ENCODE assay signal across 1 cellular context in the genomic region with DNA sequence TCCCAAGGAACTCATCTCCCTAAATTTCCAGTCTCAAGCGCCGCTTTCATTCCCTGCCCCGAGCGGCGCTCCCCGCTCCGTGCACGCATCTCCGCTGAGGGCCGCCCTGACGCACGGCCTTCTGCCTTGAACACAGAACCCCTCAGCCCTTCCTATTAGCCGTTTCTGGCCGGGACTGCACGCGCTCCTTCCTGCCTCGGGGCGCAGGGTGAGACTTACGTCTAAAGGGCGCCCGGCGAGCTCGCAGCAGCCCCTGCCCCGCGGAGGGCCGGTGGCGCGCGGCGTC.
TF ChIP-seq lines count a peak whose summit lies in the region.

No MANE protein-coding gene starts in this region.

TF ChIP-seq in IMR-90, 13 proteins besides CTCF, POLR2A, EP300 and RAD21:
- TF ChIP-seq MAZ (IDR thresholded peaks at IDR 0.05; ENCODE audit: borderline replicate concordance, low read depth, low read length) (no peak), CHD1 (IDR thresholded peaks at IDR 0.05; ENCODE audit: low read depth, low read length) (no peak), NFE2L2 (IDR thresholded peaks at IDR 0.05; ENCODE audit: low read depth, low read length) (no peak), FOS (IDR thresholded peaks at IDR 0.05; ENCODE audit: low read depth, low read length) (no peak), MXI1 (IDR thresholded peaks at IDR 0.05; ENCODE audit: borderline replicate concordance, low read depth, low read length) (peak; percentile 2; the same call in 1 of the 2 replicates), SMC3 (IDR thresholded peaks at IDR 0.05; ENCODE audit: low read depth, low read length) (no peak)
- TF ChIP-seq, protein P1, sequence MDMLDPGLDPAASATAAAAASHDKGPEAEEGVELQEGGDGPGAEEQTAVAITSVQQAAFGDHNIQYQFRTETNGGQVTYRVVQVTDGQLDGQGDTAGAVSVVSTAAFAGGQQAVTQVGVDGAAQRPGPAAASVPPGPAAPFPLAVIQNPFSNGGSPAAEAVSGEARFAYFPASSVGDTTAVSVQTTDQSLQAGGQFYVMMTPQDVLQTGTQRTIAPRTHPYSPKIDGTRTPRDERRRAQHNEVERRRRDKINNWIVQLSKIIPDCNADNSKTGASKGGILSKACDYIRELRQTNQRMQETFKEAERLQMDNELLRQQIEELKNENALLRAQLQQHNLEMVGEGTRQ (IDR thresholded peaks at IDR 0.05; ENCODE audit: low read depth, low read length), result no peak
